10 cellular contexts compared by ENCODE assay signal in genomic region chr15:28738200-28738561, GRCh38. TPM values are rescaled to one million over a fixed set of nuclear protein-coding genes. Genes with fewer than 3 reads are reported as not detected.
A peak's percentile ranks its signal among the peaks of the same experiment; 100 is the strongest.
DNase-seq lines count a peak whose midpoint lies in the region; ATAC-seq, FAIRE-seq and TF ChIP-seq lines count a peak whose summit lies in the region.
"Not testable (repeated sequence)": the region's sequence is repeated elsewhere in the genome, so short reads cannot be mapped to it uniquely, and the experiment has no call there.
"Had no signal": no experiment of that assay in that cellular context is flagged by ENCODE, and none has a peak within 500 bp of the region (broad histone marks: within the 10 kb centered on the region; RNA-seq: fewer than 3 reads in every experiment).

No MANE protein-coding gene starts in this region.

- H3K4me1 Mint-ChIP-seq in CD8-positive, alpha-beta memory T cell: peaks cover 9 to 24% (median 10%) of the 10 kb centered on the region in 3 donors
- not testable (repeated sequence) for H3K4me1 Mint-ChIP-seq in activated naive CD8-positive, alpha-beta T cell treated with anti-CD3 and anti-CD28 coated beads for 36 hours; endodermal cell

- peak overlapping the region; percentile 20 to 85 (median 83) for H3K4me3 Mint-ChIP-seq in CD8-positive, alpha-beta memory T cell
- peak overlapping the region; percentile 89 for H3K4me3 Mint-ChIP-seq in activated naive CD8-positive, alpha-beta T cell treated with anti-CD3 and anti-CD28 coated beads for 36 hours
- peak overlapping the region; percentile 44 for H3K4me3 Mint-ChIP-seq in endodermal cell

- not testable (repeated sequence) for H3K9ac ChIP-seq in endodermal cell (ENCODE audit: extremely low read depth, low read length, poor library complexity, severe bottlenecking)
- peak overlapping the region; percentile 28 for H3K9ac ChIP-seq in keratinocyte (ENCODE audit: control insufficient read depth, extremely low read depth, insufficient read depth, low read length)

- H3K4me3 ChIP-seq in CD8-positive, alpha-beta memory T cell (ENCODE audit: low read length); endodermal cell (ENCODE audit: low read length); keratinocyte (ENCODE audit: control insufficient read depth in 2 of 3, extremely low read depth in 1 of 3, insufficient read depth in 2 of 3, low read depth in 1 of 3, low read length in 3 of 3): not testable (repeated sequence)
- peak overlapping the region in 2 of 3 donors; percentile 25 to 34 for H3K4me3 ChIP-seq in thyroid gland (replicated peaks in 1 of 3)

- FAIRE-seq in keratinocyte (lab: Jason Lieb, UNC): not testable (repeated sequence)

- TF ChIP-seq CTCF in endodermal cell (conservative IDR thresholded peaks at IDR 0.05); keratinocyte (optimal IDR thresholded peaks at IDR 0.05 in 1 of 3, IDR thresholded peaks at IDR 0.05 in 1 of 3, conservative IDR thresholded peaks at IDR 0.05 in 1 of 3; ENCODE audit: extremely low read depth in 1 of 3, insufficient read depth in 2 of 3, low read length in 3 of 3); omental fat pad (IDR thresholded peaks at IDR 0.05); thyroid gland (IDR thresholded peaks at IDR 0.05): not testable (repeated sequence)

- ATAC-seq in HG02763 (IDR thresholded peaks at IDR 0.05; ENCODE audit: unreplicated experiment) (peak; percentile 6), SK-N-SH treated with all-trans-retinoic acid at 6 μM for 48 hours (peak; percentile 34), omental fat pad (ENCODE audit: low FRiP score) (peak; percentile 72)

- H3K36me3 Mint-ChIP-seq in CD8-positive, alpha-beta memory T cell; activated naive CD8-positive, alpha-beta T cell treated with anti-CD3 and anti-CD28 coated beads for 36 hours; endodermal cell (ENCODE audit: low read depth): not testable (repeated sequence)

- not testable (repeated sequence) for H3K9me3 Mint-ChIP-seq in CD8-positive, alpha-beta memory T cell; activated naive CD8-positive, alpha-beta T cell treated with anti-CD3 and anti-CD28 coated beads for 36 hours; endodermal cell

- H3K79me2 ChIP-seq in keratinocyte (ENCODE audit: control insufficient read depth, insufficient read depth, low read length): not testable (repeated sequence)

- not testable (repeated sequence) for DNase-seq in CD8-positive, alpha-beta memory T cell; activated naive CD8-positive, alpha-beta T cell treated with anti-CD3 and anti-CD28 coated beads for 36 hours; endodermal cell; keratinocyte (ENCODE audit: low read depth, low spot score); omental fat pad (ENCODE audit: low spot score); thyroid gland

- TF ChIP-seq POLR2A in thyroid gland (IDR thresholded peaks at IDR 0.05): not testable (repeated sequence)

- not testable (repeated sequence) for H3K27me3 Mint-ChIP-seq in CD8-positive, alpha-beta memory T cell; activated naive CD8-positive, alpha-beta T cell treated with anti-CD3 and anti-CD28 coated beads for 36 hours
- peaks cover 11% of the 10 kb centered on the region for H3K27me3 Mint-ChIP-seq in endodermal cell (ENCODE audit: insufficient read depth)

- H4K20me1 ChIP-seq in keratinocyte (ENCODE audit: control insufficient read depth, extremely low read depth, insufficient read depth, low read length): not testable (repeated sequence)

- POLR2A ChIA-PET in CD8-positive, alpha-beta memory T cell (lab: Charles Lee): not testable (repeated sequence)

- not testable (repeated sequence) for H3K4me1 ChIP-seq in CD8-positive, alpha-beta memory T cell (ENCODE audit: insufficient read depth, low read length); endodermal cell (ENCODE audit: control insufficient read depth, insufficient read depth, low read length); keratinocyte (ENCODE audit: control insufficient read depth, extremely low read depth, insufficient read depth, low read length); thyroid gland

- intact Hi-C loops in thyroid gland (cut with DNase I): not testable (repeated sequence)

- H3K27ac Mint-ChIP-seq in CD8-positive, alpha-beta memory T cell: peak overlapping the region; percentile 4 to 95 (median 84)
- H3K27ac Mint-ChIP-seq in activated naive CD8-positive, alpha-beta T cell treated with anti-CD3 and anti-CD28 coated beads for 36 hours: peak overlapping the region; percentile 98
- H3K27ac Mint-ChIP-seq in endodermal cell: not testable (repeated sequence)

- H3K27ac ChIP-seq in CD8-positive, alpha-beta memory T cell (ENCODE audit: low read depth, low read length); endodermal cell (ENCODE audit: low read depth, low read length); keratinocyte (ENCODE audit: control insufficient read depth, insufficient read depth, low read length): not testable (repeated sequence)
- H3K27ac ChIP-seq in thyroid gland: peak overlapping the region; percentile 90 to 93 (median 91)

- H3K4me2 ChIP-seq in keratinocyte (ENCODE audit: control insufficient read depth, extremely low read depth, insufficient read depth, low read depth, low read length): not testable (repeated sequence)

- WGBS in endodermal cell (ENCODE audit: insufficient coverage in 1 of 2, insufficient read length in 1 of 2), 2 experiments: no CpG with 5 or more reads among the region's 23 CpGs
- WGBS in thyroid gland, 2 donors: 0% methylated on average over 2 to 3 of the region's 23 CpGs

- not testable (repeated sequence) for H3K9me3 ChIP-seq in CD8-positive, alpha-beta memory T cell (ENCODE audit: low read length); endodermal cell (ENCODE audit: control insufficient read depth, low read length); keratinocyte (ENCODE audit: control insufficient read depth, low read depth, low read length); thyroid gland

- dilution Hi-C loops in keratinocyte (cut with MboI; ENCODE audit: extremely low pct_ligation_motif_present, low sequenced_read_pairs): not testable (repeated sequence)

- not testable (repeated sequence) for H3K27me3 ChIP-seq in CD8-positive, alpha-beta memory T cell (ENCODE audit: insufficient read depth, low read length, poor library complexity, severe bottlenecking); endodermal cell (ENCODE audit: control insufficient read depth, insufficient read depth, low read length, poor library complexity, severe bottlenecking); keratinocyte (ENCODE audit: control insufficient read depth, extremely low read depth, insufficient read depth, low read length); thyroid gland

- CTCF ChIA-PET in CD8-positive, alpha-beta memory T cell (lab: Charles Lee): not testable (repeated sequence)

- H3K9me1 ChIP-seq in keratinocyte (ENCODE audit: control insufficient read depth, extremely low read depth, insufficient read depth, low read length): not testable (repeated sequence)

- not testable (repeated sequence) for H3K36me3 ChIP-seq in CD8-positive, alpha-beta memory T cell (ENCODE audit: insufficient read depth, low read length); endodermal cell (ENCODE audit: control insufficient read depth, insufficient read depth, low read length); keratinocyte (ENCODE audit: control insufficient read depth in 2 of 2, extremely low read depth in 1 of 2, insufficient read depth in 2 of 2, low read length in 2 of 2); thyroid gland

- H2AFZ ChIP-seq in keratinocyte (ENCODE audit: control insufficient read depth, low read length): not testable (repeated sequence)

RNA-seq across cellular contexts. Expression of gene GOLGA8M, which starts 26.0 kb away (rescaled TPM):
- under 1 TPM in 1 of 2 experiments, not detected in 1; 0.53 TPM for total RNA-seq in CD8-positive, alpha-beta memory T cell
- not detected for polyA plus RNA-seq in CD8-positive, alpha-beta memory T cell
- 1 to 10 TPM; 1.1 to 1.8 TPM for total RNA-seq in activated naive CD8-positive, alpha-beta T cell treated with anti-CD3 and anti-CD28 coated beads for 36 hours
- total RNA-seq in endodermal cell (under 1 TPM in 1 of 2 donors, not detected in 1; 0.86 TPM), omental fat pad (1 to 10 TPM; 3.8 to 8.5 (median 5.4) TPM), thyroid gland (10 to 100 TPM in 3 of 4 donors, 1 to 10 TPM in 1; 7.9 to 53.2 (median 32.0) TPM)
- polyA plus RNA-seq in endodermal cell (2013, experiment 1 of 2): not detected
- 0.21 TPM for polyA plus RNA-seq in endodermal cell (2013, experiment 2 of 2)
- polyA plus RNA-seq in keratinocyte: 0.05 TPM in 1 of 3 replicates, not detected in the others
- not detected for polyA plus RNA-seq in keratinocyte (2011; ENCODE audit: low read depth)
- not detected in 2 replicates for polyA plus RNA-seq in keratinocyte (2011; cell fraction: cytosol; rRNA removed)
- 0.98 and 1.5 TPM in 2 replicates for polyA plus RNA-seq in keratinocyte (2011; cell fraction: nucleus; rRNA removed)
- polyA plus RNA-seq in keratinocyte (2012; ENCODE audit: low replicate concordance): not detected in 2 replicates
- not detected in 3 replicates for polyA minus RNA-seq in keratinocyte
- not detected for polyA minus RNA-seq in keratinocyte (2011; cell fraction: cytosol; rRNA and poly(A)+ RNA removed)
- polyA minus RNA-seq in keratinocyte (2011; cell fraction: nucleus; rRNA and poly(A)+ RNA removed): not detected in 2 replicates
- total RNA-seq: foreskin keratinocyte, HT-29 had no signal
- polyA plus RNA-seq: foreskin keratinocyte had no signal

Comparison
In these comparisons a context has a peak if more than half of its experiments do, and no peak if none do; other contexts are left out.
1. ATAC-seq: peak in every context shown above with its lines; median percentile 72 in omental fat pad; 34 in SK-N-SH treated with all-trans-retinoic acid at 6 μM for 48 hours; 6 in HG02763.